In the genomic region with DNA sequence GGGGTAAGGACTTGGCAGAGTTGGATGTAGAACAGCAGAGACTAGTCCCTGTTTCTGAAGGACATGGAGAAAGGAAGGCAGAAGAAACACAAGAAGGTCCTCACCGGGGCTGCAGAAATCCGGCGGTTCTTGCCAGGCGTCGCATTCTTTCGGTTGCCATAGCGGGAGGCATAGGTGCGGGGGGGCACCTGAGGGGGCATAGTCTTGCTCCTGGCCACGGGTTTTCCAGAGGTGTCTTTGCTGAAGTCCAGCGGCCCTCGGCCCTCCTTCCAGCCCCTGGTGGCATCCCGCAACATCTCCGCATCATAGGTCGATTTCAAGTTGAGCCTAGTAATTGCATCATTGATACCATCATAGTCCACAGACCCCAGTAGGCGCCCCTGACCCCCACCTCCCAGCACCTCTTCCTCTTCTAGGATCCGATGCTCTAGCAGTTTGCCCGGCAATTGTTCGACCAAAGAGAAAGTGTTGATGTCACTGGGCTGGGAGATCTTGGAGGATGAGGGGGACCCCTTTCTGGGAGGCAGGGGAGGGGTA, we compare ENCODE assay signal across 15 cellular contexts.
"Had no signal": no experiment of that assay in that cellular context is flagged by ENCODE, and none has a peak within 500 bp of the region (broad histone marks: within the 10 kb centered on the region; RNA-seq: fewer than 3 reads in every experiment).

No MANE protein-coding gene starts in this region.

- ATAC-seq: activated naive CD8-positive, alpha-beta T cell treated with anti-CD3 and anti-CD28 coated beads, Interleukin-2, amount 50 U/mL, for 24 hours; left colon; mucosa of descending colon; T-cell had no signal

- H3K27me3 ChIP-seq: testis had no signal

- H3K9me3 ChIP-seq: mucosa of descending colon, testis had no signal

- H3K9me3 Mint-ChIP-seq: activated CD4-positive, alpha-beta memory T cell treated with anti-CD3 and anti-CD28 coated beads, Interleukin-2, amount 10 ng/mL, durations not matched to agents 7 days and 5 days; activated naive CD8-positive, alpha-beta T cell treated with anti-CD3 and anti-CD28 coated beads, Interleukin-2, amount 50 U/mL, for 24 hours; dendritic cell treated with granulocyte-macrophage colony-stimulating factor and Interleukin-4, amounts not matched to agents 40 ng/mL and 50 ng/mL, for 4 days; immature natural killer cell; nephron; T-cell had no signal

- H3K4me3 ChIP-seq: mucosa of descending colon, SK-N-MC, testis had no signal

- H3K4me3 Mint-ChIP-seq: activated CD4-positive, alpha-beta memory T cell treated with anti-CD3 and anti-CD28 coated beads, Interleukin-2, amount 10 ng/mL, durations not matched to agents 7 days and 5 days; activated naive CD8-positive, alpha-beta T cell treated with anti-CD3 and anti-CD28 coated beads, Interleukin-2, amount 50 U/mL, for 24 hours; dendritic cell treated with granulocyte-macrophage colony-stimulating factor and Interleukin-4, amounts not matched to agents 40 ng/mL and 50 ng/mL, for 4 days; immature natural killer cell; nephron; T-cell had no signal

- H3K27me3 Mint-ChIP-seq: activated CD4-positive, alpha-beta memory T cell treated with anti-CD3 and anti-CD28 coated beads, Interleukin-2, amount 10 ng/mL, durations not matched to agents 7 days and 5 days; activated naive CD8-positive, alpha-beta T cell treated with anti-CD3 and anti-CD28 coated beads, Interleukin-2, amount 50 U/mL, for 24 hours; dendritic cell treated with granulocyte-macrophage colony-stimulating factor and Interleukin-4, amounts not matched to agents 40 ng/mL and 50 ng/mL, for 4 days; T-cell had no signal

- H3K27ac Mint-ChIP-seq: activated CD4-positive, alpha-beta memory T cell treated with anti-CD3 and anti-CD28 coated beads, Interleukin-2, amount 10 ng/mL, durations not matched to agents 7 days and 5 days; activated naive CD8-positive, alpha-beta T cell treated with anti-CD3 and anti-CD28 coated beads, Interleukin-2, amount 50 U/mL, for 24 hours; dendritic cell treated with granulocyte-macrophage colony-stimulating factor and Interleukin-4, amounts not matched to agents 40 ng/mL and 50 ng/mL, for 4 days; immature natural killer cell; nephron; T-cell had no signal

- H3K27ac ChIP-seq: SK-N-MC, testis had no signal

- DNase-seq: activated CD4-positive, alpha-beta memory T cell treated with anti-CD3 and anti-CD28 coated beads, Interleukin-2, amount 10 ng/mL, durations not matched to agents 7 days and 5 days; activated CD8-positive, alpha-beta memory T cell treated with anti-CD3 and anti-CD28 coated beads, Interleukin-2, amount 50 U/mL, for 4 hours; activated naive CD8-positive, alpha-beta T cell treated with anti-CD3 and anti-CD28 coated beads, Interleukin-2, amount 50 U/mL, for 24 hours; erythroblast; immature natural killer cell; left colon; stimulated activated CD4-positive, alpha-beta T cell treated with anti-CD3 and anti-CD28 coated beads, Interleukin-12 subunit alpha, Interleukin-12 subunit beta, amount 100 ng/mL, for 4 hours; stimulated activated naive CD4-positive, alpha-beta T cell treated with Interleukin-2 at 50 U/mL for 16 hours; T-cell; T1000; testis had no signal
